8 cellular contexts compared by ENCODE assay signal in genomic region chr21:33069994-33070811, GRCh38. TPM values are rescaled to one million over a fixed set of nuclear protein-coding genes. Genes with fewer than 3 reads are reported as not detected.
DNase-seq lines count a peak whose midpoint lies in the region; ATAC-seq and TF ChIP-seq lines count a peak whose summit lies in the region.

OLIG1 (plus strand) TSS chr21:33070141; CDS start chr21:33070247, 106 bp downstream.

- peaks cover 0 to 5% of the 10 kb centered on the region in 2 donors for H3K9me3 ChIP-seq in right atrium auricular region

- H3K4me3 ChIP-seq in right atrium auricular region = peak within 1 kb of the TSS; percentile 28 to 50

- peaks cover 0 to 5% of the 10 kb centered on the region in 2 donors for H3K36me3 Mint-ChIP-seq in activated naive CD4-positive, alpha-beta T cell treated with anti-CD3 and anti-CD28 coated beads, Interleukin-2, amount 50 U/mL, for 72 hours

- no peak within 1 kb of the TSS for H3K27ac ChIP-seq in right atrium auricular region

- TF ChIP-seq CTCF in right atrium auricular region (IDR thresholded peaks at IDR 0.05) = no peak

- peaks cover 16 to 19% of the 10 kb centered on the region in 2 donors for H3K27me3 ChIP-seq in right atrium auricular region

- H3K9me3 Mint-ChIP-seq in activated naive CD4-positive, alpha-beta T cell treated with anti-CD3 and anti-CD28 coated beads, Interleukin-2, amount 50 U/mL, for 72 hours = no peaks in the 10 kb centered on the region

- peak; percentile 44 to 88 for ATAC-seq in activated naive CD4-positive, alpha-beta T cell treated with anti-CD3 and anti-CD28 coated beads, Interleukin-2, amount 50 U/mL, for 72 hours

- H3K36me3 ChIP-seq in right atrium auricular region = no peaks in the 10 kb centered on the region

- peak; percentile 74 for DNase-seq in activated effector memory CD4-positive, alpha-beta T cell treated with anti-CD3 and anti-CD28 coated beads, Interleukin-2, amount 50 U/mL, for 16 hours
- no peak for DNase-seq in activated effector memory CD4-positive, alpha-beta T cell treated with Interleukin-2 at 50 U/mL for 16 hours
- DNase-seq in NCI-H524 treated with DMSO at 0.1 percent for 48 hours (lab: John Stamatoyannopoulos, UW) (peak; percentile 38), right atrium auricular region (ENCODE audit: low spot score) (no peak), putamen (ENCODE audit: low spot score) (peak; percentile 85), LoVo (ENCODE audit: low spot score) (no peak), kidney glomerular epithelial cell (lab: John Stamatoyannopoulos, UW) (no peak)
- peak in 1 of 2 donors; percentile 63 for DNase-seq in activated naive CD4-positive, alpha-beta T cell treated with anti-CD3 and anti-CD28 coated beads, Interleukin-2, amount 50 U/mL, for 72 hours (ENCODE audit: low spot score in 2 of 2)

- peaks cover 0 to 26% of the 10 kb centered on the region in 2 donors for H3K4me1 ChIP-seq in right atrium auricular region

- H3K27ac Mint-ChIP-seq in activated naive CD4-positive, alpha-beta T cell treated with anti-CD3 and anti-CD28 coated beads, Interleukin-2, amount 50 U/mL, for 72 hours = no peak within 1 kb of the TSS

RNA-seq across cellular contexts. Expression of gene OLIG1, which starts in this region (rescaled TPM):
- under 1 TPM in 1 of 2 donors, not detected in 1; 0.23 TPM for total RNA-seq in activated naive CD4-positive, alpha-beta T cell treated with anti-CD3 and anti-CD28 coated beads, Interleukin-2, amount 50 U/mL, for 72 hours
- total RNA-seq in right atrium auricular region = not detected

Comparison
In these comparisons a context has a peak if more than half of its experiments do, and no peak if none do; other contexts are left out.
1. DNase-seq: peak in activated effector memory CD4-positive, alpha-beta T cell treated with anti-CD3 and anti-CD28 coated beads, Interleukin-2, amount 50 U/mL, for 16 hours (single experiment), NCI-H524 treated with DMSO at 0.1 percent for 48 hours (single experiment) and putamen (single experiment); none in activated effector memory CD4-positive, alpha-beta T cell treated with Interleukin-2 at 50 U/mL for 16 hours (single experiment), right atrium auricular region (single experiment), LoVo (single experiment) and kidney glomerular epithelial cell (single experiment).
2. Peak in ATAC-seq in activated naive CD4-positive, alpha-beta T cell treated with anti-CD3 and anti-CD28 coated beads, Interleukin-2, amount 50 U/mL, for 72 hours; RNA of the gene not detected or under 1 TPM.